In the genomic region with DNA sequence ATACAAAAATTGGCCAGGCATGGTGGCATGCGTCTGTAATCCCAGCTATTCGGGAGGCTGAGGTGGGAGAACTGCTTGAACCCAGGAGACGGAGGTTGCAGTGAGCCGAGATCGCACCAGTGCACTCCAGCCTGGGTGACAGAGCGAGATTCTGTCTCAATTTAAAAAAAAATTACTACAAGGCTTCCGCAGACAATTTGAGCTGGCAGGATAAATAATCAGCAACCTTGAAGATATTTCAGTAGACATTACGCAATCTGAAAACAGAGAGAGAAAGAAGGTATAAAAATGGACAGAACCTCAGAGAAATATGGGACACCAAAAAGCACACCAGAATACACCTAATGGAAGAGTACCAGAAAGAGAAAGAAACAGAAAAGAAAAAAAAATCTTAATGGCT, we compare ENCODE assay signal across 34 cellular contexts. TPM values are rescaled to one million over a fixed set of nuclear protein-coding genes. Genes with fewer than 3 reads are reported as not detected.
"Had no signal": no experiment of that assay in that cellular context is flagged by ENCODE, and none has a peak within 500 bp of the region (broad histone marks: within the 10 kb centered on the region; RNA-seq: fewer than 3 reads in every experiment).

No MANE protein-coding gene starts in this region.

- ATAC-seq: Panc1, T-cell had no signal

- H2AFZ ChIP-seq: PC-9 had no signal

- H3K4me1 ChIP-seq: SJSA1 had no signal

- H3K9ac ChIP-seq: SK-N-SH had no signal

- H3K27ac ChIP-seq: PC-9, SJSA1 had no signal

- H3K4me2 ChIP-seq: PC-9, SK-N-SH had no signal

- H3K27me3 ChIP-seq: MG63, SJSA1 had no signal

- DNase-seq: Kasumi-1, MG63, NCI-H1048, NCI-H1092 treated with DMSO at 0.1 percent for 48 hours, NCI-H1105 treated with DMSO at 0.1 percent for 48 hours, NCI-H1417, NCI-H1436, NCI-H146, NCI-H1694, NCI-H187, NCI-H1930, NCI-H2029 treated with DMSO at 0.1 percent for 48 hours, NCI-H2081 treated with DMSO at 0.1 percent for 48 hours, NCI-H2107, NCI-H2171, NCI-H226, NCI-H446 treated with DMSO at 0.1 percent for 48 hours, NCI-H510A, NCI-H524, NCI-H526, NCI-H69, NCI-H748 treated with DMSO at 0.1 percent for 48 hours, NCI-H82, PC-9, Right ventricle myocardium superior, SHP77 treated with DMSO at 0.1 percent for 48 hours, SK-N-SH, SW 1271, T-cell had no signal

- H3K36me3 ChIP-seq: MG63, SJSA1 had no signal

- H3K9me3 ChIP-seq: MG63, SJSA1, SK-N-SH had no signal

- H3K4me3 ChIP-seq: MG63, PC-9, SJSA1 had no signal

RNA-seq across cellular contexts. Expression of a gene that starts 25.3 kb away (rescaled TPM):
- total RNA-seq: M059J, OCI-LY7, RPMI7951, SJSA1, T-cell had no signal
